In genomic region chr16:4472880-4473279, GRCh38 we compare ENCODE assay signal across 1 cellular context.
TF ChIP-seq lines count a peak whose summit lies in the region.

No MANE protein-coding gene starts in this region.

TF ChIP-seq in HepG2, 621 proteins besides CTCF, POLR2A, EP300 and RAD21:
- TF ChIP-seq HNF4A (CRISPR knock-in tag; IDR thresholded peaks at IDR 0.05) (peak; percentile 46), ARID5B (CRISPR knock-in tag; IDR thresholded peaks at IDR 0.05) (peak; percentile 28; the same call in 1 of the 2 replicates), MED1 (CRISPR knock-in tag; IDR thresholded peaks at IDR 0.05) (peak; percentile 36; the same call in 1 of the 2 replicates), HOXA3 (CRISPR knock-in tag; IDR thresholded peaks at IDR 0.05) (0 out of 2 replicates have a peak, but pooled peaks have one; percentile 20), KMT2A (CRISPR knock-in tag; IDR thresholded peaks at IDR 0.05) (no peak), ZNF121 (CRISPR knock-in tag; IDR thresholded peaks at IDR 0.05) (peak; percentile 80), FOXP1 (IDR thresholded peaks at IDR 0.05) (no peak), FOXP1 (CRISPR knock-in tag; IDR thresholded peaks at IDR 0.05) (peak; percentile 22; the same call in 1 of the 2 replicates), HMGXB4 (CRISPR knock-in tag; IDR thresholded peaks at IDR 0.05; ENCODE audit: borderline replicate concordance in 1 of 2, low read depth in 1 of 2) (no peak), NFKB2 (CRISPR knock-in tag; IDR thresholded peaks at IDR 0.05; ENCODE audit: borderline replicate concordance) (no peak), ZEB1 (IDR thresholded peaks at IDR 0.05; ENCODE audit: insufficient replicate concordance, low read depth) (peak; percentile 74), NR2F6 (IDR thresholded peaks at IDR 0.05) (peak; percentile 58; the same call in 1 of the 2 replicates), NR2F6 (CRISPR knock-in tag; IDR thresholded peaks at IDR 0.05) (peak; percentile 71), HDAC2 (CRISPR knock-in tag; IDR thresholded peaks at IDR 0.05) (0 out of 2 replicates have a peak, but pooled peaks have one; percentile 27), ZNF362 (CRISPR knock-in tag; IDR thresholded peaks at IDR 0.05; ENCODE audit: borderline replicate concordance) (peak; percentile 83; the same call in 1 of the 2 replicates), SNAPC5 (CRISPR knock-in tag; IDR thresholded peaks at IDR 0.05; ENCODE audit: borderline replicate concordance) (no peak), RXRB (CRISPR knock-in tag; IDR thresholded peaks at IDR 0.05; ENCODE audit: borderline replicate concordance) (peak; percentile 39; the same call in 1 of the 2 replicates), NR2C2 (CRISPR knock-in tag; IDR thresholded peaks at IDR 0.05; ENCODE audit: borderline replicate concordance) (0 out of 2 replicates have a peak, but pooled peaks have one; percentile 38), RARA (CRISPR knock-in tag; IDR thresholded peaks at IDR 0.05) (peak; percentile 86), IKZF5 (CRISPR knock-in tag; IDR thresholded peaks at IDR 0.05) (no peak), BCL6 (CRISPR knock-in tag; IDR thresholded peaks at IDR 0.05) (peak; percentile 24; the same call in 1 of the 2 replicates), NR2F2 (IDR thresholded peaks at IDR 0.05; ENCODE audit: borderline replicate concordance, low read depth) (0 out of 2 replicates have a peak, but pooled peaks have one; percentile 27), RXRA (CRISPR knock-in tag; IDR thresholded peaks at IDR 0.05) (peak; percentile 44; the same call in 1 of the 2 replicates), GATAD2A (CRISPR knock-in tag; IDR thresholded peaks at IDR 0.05) (0 out of 2 replicates have a peak, but pooled peaks have one; percentile 26)
TF ChIP-seq in HepG2: peak in this region for 17.
